ENCODE assay signal across 1 cellular context in genomic region chr13:74229242-74229641, GRCh38.
TF ChIP-seq lines count a peak whose summit lies in the region.

No MANE protein-coding gene starts in this region.

TF ChIP-seq in IMR-90, 13 proteins besides CTCF, POLR2A, EP300 and RAD21:
- TF ChIP-seq MAFK (IDR thresholded peaks at IDR 0.05; ENCODE audit: low read depth, low read length), result no peak
- TF ChIP-seq MXI1 (IDR thresholded peaks at IDR 0.05; ENCODE audit: borderline replicate concordance, low read depth, low read length), result no peak
- no peak for TF ChIP-seq BHLHE40 (IDR thresholded peaks at IDR 0.05; ENCODE audit: low read depth, low read length)
- TF ChIP-seq FOS (IDR thresholded peaks at IDR 0.05; ENCODE audit: low read depth, low read length), result no peak
- no peak for TF ChIP-seq RCOR1 (IDR thresholded peaks at IDR 0.05; ENCODE audit: insufficient replicate concordance, low read length)
- TF ChIP-seq SMC3 (IDR thresholded peaks at IDR 0.05; ENCODE audit: low read depth, low read length), result no peak
